In the genomic region with DNA sequence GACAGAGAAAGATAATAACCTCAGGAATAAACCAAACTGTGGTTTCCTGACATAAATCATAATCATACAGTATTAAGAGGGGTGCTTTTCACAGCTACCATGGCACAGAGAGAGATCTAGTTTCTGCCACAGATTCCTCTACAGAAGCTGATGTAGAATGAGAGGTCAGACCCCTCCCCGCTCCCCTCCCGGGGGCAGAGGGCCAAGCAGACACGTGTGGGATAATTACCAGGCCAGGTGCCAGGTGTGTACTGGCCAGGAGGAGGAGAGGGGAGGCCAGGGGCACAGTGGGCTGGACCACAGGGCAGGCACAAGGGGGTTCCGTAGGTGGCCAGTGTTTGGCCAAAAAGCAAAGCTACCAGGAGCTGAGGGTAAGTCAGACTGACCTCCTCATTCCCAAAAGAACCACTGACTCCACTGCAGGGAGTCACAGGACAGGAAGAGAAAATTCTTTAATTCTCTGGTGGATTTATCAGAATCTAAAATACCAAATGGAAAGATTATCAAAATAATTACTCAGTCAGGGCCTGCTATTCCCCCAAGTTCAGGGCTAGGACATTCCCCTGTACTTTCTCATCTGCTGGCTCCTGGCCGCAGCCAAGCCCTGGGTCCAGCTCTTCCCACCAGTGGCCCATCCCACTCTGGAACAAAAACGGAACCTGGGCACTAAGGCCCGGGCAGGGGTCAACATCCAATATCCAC, we compare ENCODE assay signal across 8 cellular contexts. TPM values are rescaled to one million over a fixed set of nuclear protein-coding genes. Genes with fewer than 3 reads are reported as not detected.
DNase-seq lines count a peak whose midpoint lies in the region; ATAC-seq and TF ChIP-seq lines count a peak whose summit lies in the region.

No MANE protein-coding gene starts in this region.

- H3K36me3 ChIP-seq in left lung = no peaks in the 10 kb centered on the region
- H3K36me3 ChIP-seq in thoracic aorta = peaks cover 2% of the 10 kb centered on the region

- H3K4me1 ChIP-seq in left lung = peaks cover 6 to 55% of the 10 kb centered on the region in 2 donors
- peaks cover 32 to 54% of the 10 kb centered on the region in 2 donors for H3K4me1 ChIP-seq in thoracic aorta (ENCODE audit: control insufficient read depth in 1 of 2, low read depth in 2 of 2)

- H3K27me3 ChIP-seq in left lung (no peaks in the 10 kb centered on the region), thoracic aorta (replicated peaks; ENCODE audit: insufficient read depth) (no peaks in the 10 kb centered on the region)

- H3K27ac ChIP-seq in left lung = peak overlapping the region; percentile 63 to 71
- peak overlapping the region; percentile 89 to 97 for H3K27ac ChIP-seq in thoracic aorta

- intact Hi-C loops in left lung (cut with DNase I) = no loop called here

- no peak for TF ChIP-seq CTCF in left lung (IDR thresholded peaks at IDR 0.05)
- no peak for TF ChIP-seq CTCF in thoracic aorta (IDR thresholded peaks at IDR 0.05)

- DNase-seq in activated CD4-positive, alpha-beta T cell treated with anti-CD3 and anti-CD28 coated beads for 48 hours = peak; percentile 31
- DNase-seq in activated CD4-positive, alpha-beta T cell treated with anti-CD3 and anti-CD28 coated beads for 4 hours = no peak
- DNase-seq in amniotic epithelial cell (ENCODE audit: low read depth) (peak; percentile 13), left lung (no peak), thoracic aorta (ENCODE audit: low spot score) (no peak), HUDEP-2 (lab: John Stamatoyannopoulos, UW; ENCODE audit: unreplicated experiment in 76 of 76) (no peak)

- no peak overlapping the region for H3K4me3 ChIP-seq in left lung
- peak overlapping the region; percentile 64 for H3K4me3 ChIP-seq in thoracic aorta

- ATAC-seq in left lung = no peak
- ATAC-seq in thoracic aorta (ENCODE audit: insufficient number of reproducible peaks, low FRiP score, low read depth) = peak; percentile 57
- no peak for ATAC-seq in GM21723 (IDR thresholded peaks at IDR 0.05; ENCODE audit: unreplicated experiment)
- no peak for ATAC-seq in GM21515 (IDR thresholded peaks at IDR 0.05; ENCODE audit: unreplicated experiment)

- no peaks in the 10 kb centered on the region for H3K9me3 ChIP-seq in left lung
- H3K9me3 ChIP-seq in thoracic aorta = no peaks in the 10 kb centered on the region

RNA-seq across cellular contexts. Expression of a gene that starts 30.0 kb away (rescaled TPM):
- total RNA-seq in left lung = 10 to 100 TPM; 19.4 to 22.0 TPM
- 10 to 100 TPM; 59.5 to 77.3 TPM for total RNA-seq in thoracic aorta

RNA-seq across cellular contexts. Expression of a gene that starts 44.6 kb away (rescaled TPM):
- total RNA-seq in left lung (1 to 10 TPM; 6.2 to 7.8 TPM), thoracic aorta (10 to 100 TPM in 1 of 2 donors, 1 to 10 TPM in 1; 9.0 to 14.9 TPM)

Comparison
In these comparisons a context has a peak if more than half of its experiments do, and no peak if none do; other contexts are left out.
1. DNase-seq: peak in activated CD4-positive, alpha-beta T cell treated with anti-CD3 and anti-CD28 coated beads for 48 hours (single experiment) and amniotic epithelial cell (single experiment); none in activated CD4-positive, alpha-beta T cell treated with anti-CD3 and anti-CD28 coated beads for 4 hours (0 of 2), left lung (0 of 2), thoracic aorta (single experiment) and HUDEP-2 (0 of 76).